ENCODE assay signal across 24 cellular contexts in genomic region chr13:91699863-91700262, GRCh38.
DNase-seq lines count a peak whose midpoint lies in the region; ATAC-seq, FAIRE-seq and TF ChIP-seq lines count a peak whose summit lies in the region.
"Had no signal": no experiment of that assay in that cellular context is flagged by ENCODE, and none has a peak within 500 bp of the region (broad histone marks: within the 10 kb centered on the region; RNA-seq: fewer than 3 reads in every experiment).

No MANE protein-coding gene starts in this region.

- H3K36me3 Mint-ChIP-seq in endodermal cell (ENCODE audit: low read depth): no peaks in the 10 kb centered on the region
- H3K36me3 Mint-ChIP-seq in activated CD4-positive, alpha-beta memory T cell treated with anti-CD3 and anti-CD28 coated beads for 36 hours: no peaks in the 10 kb centered on the region
- H3K36me3 Mint-ChIP-seq: CD4-positive, CD25-positive, alpha-beta regulatory T cell; CD8-positive, alpha-beta T cell had no signal

- H3K27me3 Mint-ChIP-seq in endodermal cell (ENCODE audit: insufficient read depth): no peaks in the 10 kb centered on the region
- H3K27me3 Mint-ChIP-seq in activated CD4-positive, alpha-beta memory T cell treated with anti-CD3 and anti-CD28 coated beads for 36 hours: no peaks in the 10 kb centered on the region
- H3K27me3 Mint-ChIP-seq: CD4-positive, CD25-positive, alpha-beta regulatory T cell had no signal

- no peak overlapping the region for H3K27ac ChIP-seq in K562 (ENCODE audit: extremely low read depth, low read depth, low read length)
- no peak overlapping the region for H3K27ac ChIP-seq in endodermal cell (ENCODE audit: low read depth, low read length)
- H3K27ac ChIP-seq: A549 had no signal

- H3K36me3 ChIP-seq in BE2C: no peaks in the 10 kb centered on the region
- no peaks in the 10 kb centered on the region for H3K36me3 ChIP-seq in K562 (ENCODE audit: control insufficient read depth, insufficient read depth, low read length)
- H3K36me3 ChIP-seq in endodermal cell (ENCODE audit: control insufficient read depth, insufficient read depth, low read length): no peaks in the 10 kb centered on the region

- no peak for FAIRE-seq in K562 (lab: Jason Lieb, UNC)
- FAIRE-seq: A549, G401.6, GM12892, GM19239 had no signal

- ATAC-seq in K562 (no peak), GM19395 (IDR thresholded peaks at IDR 0.05; ENCODE audit: unreplicated experiment) (no peak), GM18517 (IDR thresholded peaks at IDR 0.05; ENCODE audit: unreplicated experiment) (no peak)
- ATAC-seq: A549; CD8-positive, alpha-beta T cell; GM23338; HCT116 had no signal

- intact Hi-C loops in K562 (cut with micrococcal nuclease): loop anchor here (5.0 kb wide), 1 partner anchor 87 kb away; no protein-coding TSS in a partner anchor
- intact Hi-C loops in activated CD4-positive, alpha-beta memory T cell treated with anti-CD3 and anti-CD28 coated beads for 36 hours (cut with micrococcal nuclease): no loop called here

- H3K79me2 ChIP-seq in K562 (ENCODE audit: control insufficient read depth, insufficient read depth, low read length): no peaks in the 10 kb centered on the region

- no peaks in the 10 kb centered on the region for H4K20me1 ChIP-seq in K562 (replicated peaks; ENCODE audit: control insufficient read depth, insufficient read depth, low read length)

- no peak overlapping the region for H3K4me3 ChIP-seq in BE2C (ENCODE audit: low read depth, low read length)
- H3K4me3 ChIP-seq in K562: no peak overlapping the region
- H3K4me3 ChIP-seq in endodermal cell (ENCODE audit: low read length): no peak overlapping the region
- no peak overlapping the region for H3K4me3 ChIP-seq in retinal pigment epithelial cell (ENCODE audit: low read length)
- H3K4me3 ChIP-seq: A549, GM23338 had no signal

- H3K9me1 ChIP-seq in K562 (ENCODE audit: control insufficient read depth, insufficient read depth, low read length): no peaks in the 10 kb centered on the region

- no peak overlapping the region for H2AFZ ChIP-seq in K562 (ENCODE audit: low read depth, low read length)
- H2AFZ ChIP-seq: GM23338 had no signal

- H3K4me3 Mint-ChIP-seq in endodermal cell: no peak overlapping the region
- H3K4me3 Mint-ChIP-seq in activated CD4-positive, alpha-beta memory T cell treated with anti-CD3 and anti-CD28 coated beads for 36 hours: no peak overlapping the region
- H3K4me3 Mint-ChIP-seq: CD8-positive, alpha-beta T cell; GM23338 had no signal

- no peaks in the 10 kb centered on the region for H3K9me3 Mint-ChIP-seq in endodermal cell
- H3K9me3 Mint-ChIP-seq in activated CD4-positive, alpha-beta memory T cell treated with anti-CD3 and anti-CD28 coated beads for 36 hours: no peaks in the 10 kb centered on the region
- H3K9me3 Mint-ChIP-seq: GM23338 had no signal

- BruUV-seq in K562 (replicated peaks; lab: Mats Ljungman, UMichigan): no TSS peak

- TF ChIP-seq EP300 in K562 (IDR thresholded peaks at IDR 0.05; ENCODE audit: low read length): no peak

- TF ChIP-seq CTCF in BE2C (IDR thresholded peaks at IDR 0.05; ENCODE audit: low read depth, low read length) (peak; percentile 22; the same call in 1 of the 2 replicates), K562 (IDR thresholded peaks at IDR 0.05 in 2 of 3, conservative IDR thresholded peaks at IDR 0.05 in 1 of 3; ENCODE audit: insufficient read depth in 2 of 3, low read depth in 1 of 3, low read length in 3 of 3) (no peak), endodermal cell (conservative IDR thresholded peaks at IDR 0.05) (peak; percentile 51), retinal pigment epithelial cell (conservative IDR thresholded peaks at IDR 0.05; ENCODE audit: low read depth, low read length) (peak; percentile 21)

- DNase-seq in BE2C (no peak), K562 (ENCODE audit: extremely low read depth in 1 of 4, low spot score in 3 of 4) (no peak), endodermal cell (no peak), retinal pigment epithelial cell (ENCODE audit: low read depth) (no peak), KBM-7 (no peak)
- DNase-seq in activated CD4-positive, alpha-beta memory T cell treated with anti-CD3 and anti-CD28 coated beads for 36 hours: no peak
- DNase-seq: 8988T; ACHN; AML-193; C1 segment of cervical spinal cord; Caco-2; CD4-positive, CD25-positive, alpha-beta regulatory T cell; CD8-positive, alpha-beta T cell; DMS153; DND-41; H7 had no signal

- H3K4me2 ChIP-seq in K562 (ENCODE audit: insufficient read depth, low read length): no peak overlapping the region
- H3K4me2 ChIP-seq: A549, GM23338 had no signal

- no peaks in the 10 kb centered on the region for H3K27me3 ChIP-seq in BE2C
- H3K27me3 ChIP-seq in K562 (ENCODE audit: control insufficient read depth in 2 of 2, insufficient read depth in 2 of 2, low read length in 2 of 2): no peaks in the 10 kb centered on the region
- no peaks in the 10 kb centered on the region for H3K27me3 ChIP-seq in endodermal cell (ENCODE audit: control insufficient read depth, insufficient read depth, low read length, poor library complexity, severe bottlenecking)

- no peak for TF ChIP-seq POLR2A in K562 (conservative IDR thresholded peaks at IDR 0.05)

- H3K4me1 ChIP-seq in BE2C: no peaks in the 10 kb centered on the region
- H3K4me1 ChIP-seq in K562 (replicated peaks in 1 of 2; ENCODE audit: control insufficient read depth in 2 of 2, insufficient read depth in 2 of 2, low read length in 2 of 2): no peaks in the 10 kb centered on the region
- no peaks in the 10 kb centered on the region for H3K4me1 ChIP-seq in endodermal cell (ENCODE audit: control insufficient read depth, insufficient read depth, low read length)
- H3K4me1 ChIP-seq: A549, Caco-2 had no signal

- TF ChIP-seq RAD21 in K562 (CRISPR knock-in tag; conservative IDR thresholded peaks at IDR 0.05 in 1 of 2, IDR thresholded peaks at IDR 0.05 in 1 of 2): no peak

- in situ Hi-C loops in K562 (cut with MboI): no loop called here
- in situ Hi-C loops in KBM-7 (cut with MboI; ENCODE audit: low pct_unique_long_range_greater_than_20kb, low sequenced_read_pairs): no loop called here

- no peak overlapping the region for H3K9ac ChIP-seq in K562 (ENCODE audit: insufficient read depth in 1 of 2, low read depth in 2 of 2, low read length in 2 of 2)
- H3K9ac ChIP-seq in endodermal cell (ENCODE audit: extremely low read depth, low read length, poor library complexity, severe bottlenecking): no peak overlapping the region

- H3K9me3 ChIP-seq in BE2C (no peaks in the 10 kb centered on the region), K562 (replicated peaks; ENCODE audit: control insufficient read depth, insufficient read depth, low read depth, low read length) (no peaks in the 10 kb centered on the region), endodermal cell (ENCODE audit: control insufficient read depth, low read length) (no peaks in the 10 kb centered on the region)
- H3K9me3 ChIP-seq: A549, Caco-2 had no signal

- POLR2A ChIA-PET in K562 (lab: Yijun Ruan, JAX): no interaction called here
- POLR2A ChIA-PET in activated CD4-positive, alpha-beta memory T cell treated with anti-CD3 and anti-CD28 coated beads for 36 hours (lab: Charles Lee): no interaction called here

- H3K4me1 Mint-ChIP-seq in endodermal cell: no peaks in the 10 kb centered on the region
- no peaks in the 10 kb centered on the region for H3K4me1 Mint-ChIP-seq in activated CD4-positive, alpha-beta memory T cell treated with anti-CD3 and anti-CD28 coated beads for 36 hours (ENCODE audit: low read depth)
- H3K4me1 Mint-ChIP-seq: CD4-positive, CD25-positive, alpha-beta regulatory T cell; GM23338 had no signal

- CTCF ChIA-PET in K562 (lab: Yijun Ruan, JAX; ENCODE audit: low intra/inter-chr PET ratio): no interaction called here
- CTCF ChIA-PET in activated CD4-positive, alpha-beta memory T cell treated with anti-CD3 and anti-CD28 coated beads for 36 hours (lab: Charles Lee): no interaction called here

- H3K27ac Mint-ChIP-seq in endodermal cell: no peak overlapping the region
- H3K27ac Mint-ChIP-seq in activated CD4-positive, alpha-beta memory T cell treated with anti-CD3 and anti-CD28 coated beads for 36 hours: no peak overlapping the region
- H3K27ac Mint-ChIP-seq: CD4-positive, CD25-positive, alpha-beta regulatory T cell; CD8-positive, alpha-beta T cell; GM23338 had no signal

TF ChIP-seq in K562, 482 proteins besides CTCF, POLR2A, EP300 and RAD21:
- TF ChIP-seq PREB (CRISPR knock-in tag; IDR thresholded peaks at IDR 0.05): no peak
- TF ChIP-seq PBX2 (CRISPR knock-in tag; IDR thresholded peaks at IDR 0.05; ENCODE audit: low read depth): 0 out of 2 replicates have a peak, but pooled peaks have one; percentile 2
- no peak for TF ChIP-seq PBX2 (tag; conservative IDR thresholded peaks at IDR 0.05; ENCODE audit: low read depth)

Comparison
In these comparisons a context has a peak if more than half of its experiments do, and no peak if none do; other contexts are left out.
1. CTCF ChIP-seq: peak in BE2C (single experiment), endodermal cell (single experiment) and retinal pigment epithelial cell (single experiment); none in K562 (0 of 3).